Comparison of ENCODE assay signal across 1 cellular context in genomic region chr15:59222106-59222505, GRCh38.
TF ChIP-seq lines count a peak whose summit lies in the region.

No MANE protein-coding gene starts in this region.

TF ChIP-seq in SK-N-SH treated with all-trans-retinoic acid at 6 μM for 48 hours, 23 proteins besides CTCF, POLR2A, EP300 and RAD21 (continued from another document):
- no peak for TF ChIP-seq PPARA (CRISPR knock-in tag; IDR thresholded peaks at IDR 0.05; ENCODE audit: borderline replicate concordance)
